11 cellular contexts compared by ENCODE assay signal in the genomic region with DNA sequence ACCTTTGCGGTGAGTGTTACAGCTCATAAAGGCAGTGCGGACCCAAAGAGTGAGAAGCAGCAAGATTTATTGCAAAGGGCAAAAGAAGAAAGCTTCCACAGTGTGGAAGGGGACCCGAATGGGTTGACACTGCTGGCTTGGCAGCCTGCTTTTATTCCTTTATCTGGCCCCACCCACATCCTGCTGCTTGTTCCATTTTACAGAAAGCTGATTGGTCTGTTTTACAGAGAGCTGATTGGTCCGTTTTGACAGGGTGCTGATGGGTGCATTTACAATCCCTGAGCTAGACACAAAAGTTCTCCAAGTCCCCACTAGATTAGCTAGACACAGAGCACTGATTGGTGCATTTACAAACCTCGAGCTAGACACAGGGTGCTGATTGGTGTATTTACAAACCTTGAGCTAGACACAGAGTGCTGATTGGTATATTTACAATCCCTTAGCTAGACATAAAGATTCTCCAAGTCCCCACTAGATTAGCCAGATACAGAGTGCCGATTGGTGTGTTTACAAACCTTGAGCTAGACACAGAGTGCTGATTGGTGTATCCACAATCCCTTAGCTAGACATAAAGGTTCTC. TPM values are rescaled to one million over a fixed set of nuclear protein-coding genes. Genes with fewer than 3 reads are reported as not detected.
"Had no signal": no experiment of that assay in that cellular context is flagged by ENCODE, and none has a peak within 500 bp of the region (broad histone marks: within the 10 kb centered on the region; RNA-seq: fewer than 3 reads in every experiment).

No MANE protein-coding gene starts in this region.

RNA-seq across cellular contexts. Expression of gene FADS6, which starts 12.9 kb away (rescaled TPM):
- total RNA-seq: activated CD4-positive, alpha-beta memory T cell treated with anti-CD3 and anti-CD28 coated beads, Interleukin-2, amount 10 ng/mL, durations not matched to agents 7 days and 5 days; activated naive CD4-positive, alpha-beta T cell treated with anti-CD3 and anti-CD28 coated beads, Interleukin-2, amount 50 U/mL, for 72 hours; ascending aorta; body of pancreas; bronchial epithelial cell; chondrocyte; LHCN-M2; M059J; NCI-H460; PC-9; T-cell had no signal

RNA-seq across cellular contexts. Expression of gene USH1G, which starts 16.8 kb away (rescaled TPM):
- total RNA-seq: activated CD4-positive, alpha-beta memory T cell treated with anti-CD3 and anti-CD28 coated beads, Interleukin-2, amount 10 ng/mL, durations not matched to agents 7 days and 5 days; activated naive CD4-positive, alpha-beta T cell treated with anti-CD3 and anti-CD28 coated beads, Interleukin-2, amount 50 U/mL, for 72 hours; ascending aorta; chondrocyte; LHCN-M2; M059J; NCI-H460; T-cell had no signal

RNA-seq across cellular contexts. Expression of gene OTOP2, which starts 17.8 kb away (rescaled TPM):
- total RNA-seq: activated CD4-positive, alpha-beta memory T cell treated with anti-CD3 and anti-CD28 coated beads, Interleukin-2, amount 10 ng/mL, durations not matched to agents 7 days and 5 days; activated naive CD4-positive, alpha-beta T cell treated with anti-CD3 and anti-CD28 coated beads, Interleukin-2, amount 50 U/mL, for 72 hours; ascending aorta; body of pancreas; bronchial epithelial cell; chondrocyte; LHCN-M2; M059J; NCI-H460; PC-9; T-cell had no signal

RNA-seq across cellular contexts. Expression of gene OTOP3, which starts 29.4 kb away (rescaled TPM):
- total RNA-seq: activated CD4-positive, alpha-beta memory T cell treated with anti-CD3 and anti-CD28 coated beads, Interleukin-2, amount 10 ng/mL, durations not matched to agents 7 days and 5 days; activated naive CD4-positive, alpha-beta T cell treated with anti-CD3 and anti-CD28 coated beads, Interleukin-2, amount 50 U/mL, for 72 hours; ascending aorta; chondrocyte; LHCN-M2; M059J; NCI-H460; PC-9; T-cell had no signal
